In the genomic region with DNA sequence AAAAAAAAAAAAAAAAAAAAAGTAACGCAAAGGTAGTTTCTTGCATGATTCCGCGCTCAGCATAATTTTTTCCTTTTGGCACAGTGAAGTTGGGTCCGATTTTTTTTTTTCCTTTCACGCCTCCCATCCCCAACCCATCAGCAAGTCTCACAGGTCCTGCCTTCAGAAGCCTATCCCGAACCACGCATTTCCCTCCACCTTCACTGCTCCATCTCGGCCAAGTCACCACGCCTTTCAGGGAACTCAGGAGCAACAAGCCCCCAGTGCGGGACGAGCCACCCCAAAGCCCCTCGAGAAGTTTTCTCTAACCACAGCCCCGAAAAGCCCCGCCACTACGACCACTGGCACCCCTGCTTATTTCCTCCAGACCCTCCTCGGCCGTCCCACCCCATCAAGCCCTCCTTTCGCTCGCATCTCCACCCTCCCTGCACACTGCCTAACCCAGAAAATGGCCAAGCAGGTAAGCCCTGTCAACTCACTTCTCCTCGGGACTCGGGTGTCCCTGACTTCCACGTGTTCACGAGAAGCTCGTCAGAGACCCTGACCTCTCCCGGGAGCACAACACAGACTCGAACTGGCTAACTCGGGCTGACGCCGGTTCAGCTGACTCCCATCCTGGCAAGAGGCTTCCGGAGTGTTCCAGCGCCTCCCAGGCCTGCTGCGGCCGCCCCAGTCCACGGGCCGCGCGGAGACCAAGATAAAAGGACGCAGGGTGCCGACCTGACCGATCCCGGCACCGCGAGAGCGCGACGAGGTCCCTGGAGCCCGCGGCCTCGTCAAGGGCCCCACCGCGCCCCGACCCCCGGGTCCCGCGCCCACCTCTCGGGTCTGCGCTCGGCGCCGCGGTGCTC, we compare ENCODE assay signal across 8 cellular contexts. TPM values are rescaled to one million over a fixed set of nuclear protein-coding genes. Genes with fewer than 3 reads are reported as not detected.
DNase-seq lines count a peak whose midpoint lies in the region; ATAC-seq and TF ChIP-seq lines count a peak whose summit lies in the region.

No MANE protein-coding gene starts in this region.

- peaks cover 3 to 11% of the 10 kb centered on the region in 2 donors for H3K4me1 ChIP-seq in esophagus (ENCODE audit: control insufficient read depth in 2 of 2, insufficient read depth in 2 of 2, low read length in 1 of 2)
- peaks cover 23 to 31% of the 10 kb centered on the region in 2 donors for H3K4me1 ChIP-seq in mucosa of rectum (ENCODE audit: control insufficient read depth in 2 of 2, insufficient read depth in 2 of 2, low read length in 2 of 2)
- H3K4me1 ChIP-seq in tibial artery: peaks cover 0 to 47% (median 28%) of the 10 kb centered on the region in 4 donors

- H3K9me3 ChIP-seq in esophagus (ENCODE audit: control insufficient read depth in 2 of 2, insufficient read depth in 1 of 2, low read depth in 1 of 2, low read length in 1 of 2) (no peaks in the 10 kb centered on the region), mucosa of rectum (ENCODE audit: control insufficient read depth in 2 of 2, low read length in 2 of 2) (no peaks in the 10 kb centered on the region), tibial artery (no peaks in the 10 kb centered on the region)

- ATAC-seq in GM18868 (IDR thresholded peaks at IDR 0.05; ENCODE audit: unreplicated experiment) (peak; percentile 4), HG03439 (IDR thresholded peaks at IDR 0.05; ENCODE audit: unreplicated experiment) (peak; percentile 10)

- no peak for TF ChIP-seq CTCF in tibial artery (IDR thresholded peaks at IDR 0.05)

- intact Hi-C loops in activated CD4-positive, alpha-beta T cell treated with anti-CD3 and anti-CD28 coated beads, Interleukin-2, amount 10 ng/mL, durations not matched to agents 24 days and 14 days (cut with micrococcal nuclease): loop anchor here (10.0 kb wide), 1 partner anchor 534 kb away; a partner anchor contains a TSS
- intact Hi-C loops in tibial artery (cut with DNase I; ENCODE audit: low total_unique reads): no loop called here

- H3K27ac ChIP-seq in esophagus (ENCODE audit: low read depth in 2 of 2, low read length in 1 of 2): peak overlapping the region; percentile 99 to 100
- H3K27ac ChIP-seq in mucosa of rectum (ENCODE audit: low read depth in 2 of 2, low read length in 2 of 2): peak overlapping the region; percentile 98 to 99
- H3K27ac ChIP-seq in tibial artery: peak overlapping the region; percentile 93 to 98

- in situ Hi-C loops in ACHN (cut with HindIII; ENCODE audit: low pct_ligation_motif_present, low pct_unique_long_range_greater_than_20kb, low sequenced_read_pairs): no loop called here

- peaks cover 52% of the 10 kb centered on the region for H3K4me1 Mint-ChIP-seq in activated CD4-positive, alpha-beta T cell treated with anti-CD3 and anti-CD28 coated beads, Interleukin-2, amount 10 ng/mL, durations not matched to agents 24 days and 14 days

- WGBS in esophagus, 2 donors: 3 to 4% methylated on average over 61 of the region's 61 CpGs

- H3K36me3 ChIP-seq in esophagus (ENCODE audit: control insufficient read depth in 2 of 2, insufficient read depth in 2 of 2, low read length in 1 of 2): peaks cover under 1 to 9% of the 10 kb centered on the region in 2 donors
- H3K36me3 ChIP-seq in mucosa of rectum (ENCODE audit: control insufficient read depth in 2 of 2, insufficient read depth in 2 of 2, low read length in 2 of 2): peaks cover 3 to 5% of the 10 kb centered on the region in 2 donors
- peaks cover 3 to 8% (median 4%) of the 10 kb centered on the region in 3 donors for H3K36me3 ChIP-seq in tibial artery

- no peaks in the 10 kb centered on the region for H3K27me3 Mint-ChIP-seq in activated CD4-positive, alpha-beta T cell treated with anti-CD3 and anti-CD28 coated beads, Interleukin-2, amount 10 ng/mL, durations not matched to agents 24 days and 14 days

- peak overlapping the region; percentile 73 to 87 for H3K4me3 ChIP-seq in esophagus (ENCODE audit: low read depth in 1 of 2, low read length in 2 of 2)
- peak overlapping the region; percentile 67 to 96 for H3K4me3 ChIP-seq in mucosa of rectum (ENCODE audit: low read length in 2 of 2)
- peak overlapping the region; percentile 72 to 99 for H3K4me3 ChIP-seq in tibial artery

- H3K4me3 Mint-ChIP-seq in activated CD4-positive, alpha-beta T cell treated with anti-CD3 and anti-CD28 coated beads, Interleukin-2, amount 10 ng/mL, durations not matched to agents 24 days and 14 days: peak overlapping the region; percentile 95

- peak overlapping the region; percentile 86 for H3K27ac Mint-ChIP-seq in activated CD4-positive, alpha-beta T cell treated with anti-CD3 and anti-CD28 coated beads, Interleukin-2, amount 10 ng/mL, durations not matched to agents 24 days and 14 days

- peak overlapping the region; percentile 92 to 94 for H3K9ac ChIP-seq in mucosa of rectum (ENCODE audit: low read depth in 1 of 2, low read length in 2 of 2)

- DNase-seq in ACHN (peak; percentile 38), tibial artery (peak; percentile 55 to 85), NCI-H345 treated with DMSO at 0.1 percent for 48 hours (lab: John Stamatoyannopoulos, UW; ENCODE audit: unreplicated experiment) (no peak)
- DNase-seq in activated CD4-positive, alpha-beta T cell treated with anti-CD3 and anti-CD28 coated beads, Interleukin-2, amount 10 ng/mL, durations not matched to agents 24 days and 14 days: peak; percentile 83

- H3K36me3 Mint-ChIP-seq in activated CD4-positive, alpha-beta T cell treated with anti-CD3 and anti-CD28 coated beads, Interleukin-2, amount 10 ng/mL, durations not matched to agents 24 days and 14 days (ENCODE audit: low read depth): peaks cover 42% of the 10 kb centered on the region

- no peaks in the 10 kb centered on the region for H3K27me3 ChIP-seq in esophagus (ENCODE audit: control insufficient read depth in 1 of 2, insufficient read depth in 2 of 2, low read length in 2 of 2)
- no peaks in the 10 kb centered on the region for H3K27me3 ChIP-seq in mucosa of rectum (ENCODE audit: control insufficient read depth in 2 of 2, insufficient read depth in 2 of 2, low read length in 2 of 2)
- H3K27me3 ChIP-seq in tibial artery: no peaks in the 10 kb centered on the region

- H3K9me3 Mint-ChIP-seq in activated CD4-positive, alpha-beta T cell treated with anti-CD3 and anti-CD28 coated beads, Interleukin-2, amount 10 ng/mL, durations not matched to agents 24 days and 14 days: no peaks in the 10 kb centered on the region

RNA-seq across cellular contexts. Expression of a gene that starts 0.8 kb away (rescaled TPM):
- total RNA-seq in activated CD4-positive, alpha-beta T cell treated with anti-CD3 and anti-CD28 coated beads, Interleukin-2, amount 10 ng/mL, durations not matched to agents 24 days and 14 days: 150 and 156 TPM in 2 replicates
- polyA plus RNA-seq in esophagus: 10 to 100 TPM; 24.9 to 38.5 TPM

RNA-seq across cellular contexts. Expression of a gene that starts 9.8 kb away (rescaled TPM):
- 26.6 and 27.8 TPM in 2 replicates for total RNA-seq in activated CD4-positive, alpha-beta T cell treated with anti-CD3 and anti-CD28 coated beads, Interleukin-2, amount 10 ng/mL, durations not matched to agents 24 days and 14 days
- 10 to 100 TPM; 21.8 to 25.6 TPM for polyA plus RNA-seq in esophagus

RNA-seq across cellular contexts. Expression of a gene that starts 10.0 kb away (rescaled TPM):
- 134 and 142 TPM in 2 replicates for total RNA-seq in activated CD4-positive, alpha-beta T cell treated with anti-CD3 and anti-CD28 coated beads, Interleukin-2, amount 10 ng/mL, durations not matched to agents 24 days and 14 days
- 10 to 100 TPM; 22.5 to 25.7 TPM for polyA plus RNA-seq in esophagus

RNA-seq across cellular contexts. Expression of a gene that starts 27.2 kb away (rescaled TPM):
- total RNA-seq in activated CD4-positive, alpha-beta T cell treated with anti-CD3 and anti-CD28 coated beads, Interleukin-2, amount 10 ng/mL, durations not matched to agents 24 days and 14 days: 3.5 and 4.0 TPM in 2 replicates
- polyA plus RNA-seq in esophagus: 1 to 10 TPM; 1.2 to 1.3 TPM
